In the genomic region with DNA sequence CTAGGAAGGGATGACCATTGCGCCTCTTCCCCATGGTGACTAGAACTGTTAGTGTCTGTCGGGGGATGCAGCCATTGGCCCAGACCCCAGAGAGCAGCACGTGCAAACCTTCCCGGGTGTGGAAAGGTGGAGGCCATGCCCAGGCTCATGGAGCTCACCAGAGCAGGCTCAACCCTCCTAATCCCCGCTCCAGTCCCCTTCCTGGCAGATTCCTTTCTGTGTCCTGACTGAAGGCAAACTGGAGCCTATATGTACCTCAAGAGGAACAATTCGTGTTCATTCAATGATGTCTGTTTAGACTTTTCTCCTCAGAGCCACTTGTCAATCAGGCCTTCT, we compare ENCODE assay signal across 17 cellular contexts.
DNase-seq lines count a peak whose midpoint lies in the region; ATAC-seq, FAIRE-seq and TF ChIP-seq lines count a peak whose summit lies in the region.
"Had no signal": no experiment of that assay in that cellular context is flagged by ENCODE, and none has a peak within 500 bp of the region (broad histone marks: within the 10 kb centered on the region; RNA-seq: fewer than 3 reads in every experiment).

No MANE protein-coding gene starts in this region.

- H2AFZ ChIP-seq in H1 (ENCODE audit: low read length) (no peak overlapping the region), neural progenitor cell (replicated peaks) (no peak overlapping the region)

- no peaks in the 10 kb centered on the region for H3K36me3 Mint-ChIP-seq in neural progenitor cell
- H3K36me3 Mint-ChIP-seq in activated T-helper 1 cell treated with anti-CD3 and anti-CD28 coated beads, Interleukin-12 subunit alpha, Interleukin-12 subunit beta, Interleukin-2, Interleukin-4 antibody, amounts not matched to agents 30 ng/mL and 10 ng/mL and 1 ng/mL, durations not matched to agents 14 hours and 24 hours and 36 hours (ENCODE audit: low read depth): no peaks in the 10 kb centered on the region
- H3K36me3 Mint-ChIP-seq: CD4-positive, alpha-beta memory T cell had no signal

- H3K27ac Mint-ChIP-seq in neural progenitor cell: peak overlapping the region; percentile 46
- no peak overlapping the region for H3K27ac Mint-ChIP-seq in activated T-helper 1 cell treated with anti-CD3 and anti-CD28 coated beads, Interleukin-12 subunit alpha, Interleukin-12 subunit beta, Interleukin-2, Interleukin-4 antibody, amounts not matched to agents 30 ng/mL and 10 ng/mL and 1 ng/mL, durations not matched to agents 14 hours and 24 hours and 36 hours
- H3K27ac Mint-ChIP-seq: B cell; CD4-positive, alpha-beta memory T cell; HFFc6 had no signal

- no peak overlapping the region for H2BK12ac ChIP-seq in H1 (ENCODE audit: low read depth, low read length)

- H3K4me3 Mint-ChIP-seq in neural progenitor cell: no peak overlapping the region
- no peak overlapping the region for H3K4me3 Mint-ChIP-seq in activated T-helper 1 cell treated with anti-CD3 and anti-CD28 coated beads, Interleukin-12 subunit alpha, Interleukin-12 subunit beta, Interleukin-2, Interleukin-4 antibody, amounts not matched to agents 30 ng/mL and 10 ng/mL and 1 ng/mL, durations not matched to agents 14 hours and 24 hours and 36 hours
- H3K4me3 Mint-ChIP-seq: B cell; CD4-positive, alpha-beta memory T cell; HFFc6 had no signal

- H4K20me1 ChIP-seq in H1 (replicated peaks in 1 of 2; ENCODE audit: control insufficient read depth in 1 of 2, insufficient read depth in 2 of 2, low read length in 2 of 2) (no peaks in the 10 kb centered on the region), neural progenitor cell (ENCODE audit: low read depth) (no peaks in the 10 kb centered on the region)

- no peak overlapping the region for H4K8ac ChIP-seq in H1 (ENCODE audit: extremely low read depth, insufficient read depth, low read length)

- FAIRE-seq in H1 (lab: Jason Lieb, UNC): no peak
- FAIRE-seq: A204.1, GM12878, HTR-8/SVneo had no signal

- in situ Hi-C loops in GM13976 (cut with MboI; ENCODE audit: low sequenced_read_pairs, unreplicated experiment): no loop called here

- ATAC-seq in HG03571 (IDR thresholded peaks at IDR 0.05; ENCODE audit: unreplicated experiment): no peak
- ATAC-seq: GM12878 had no signal

- peaks cover 69% of the 10 kb centered on the region for H3K4me1 Mint-ChIP-seq in neural progenitor cell
- no peaks in the 10 kb centered on the region for H3K4me1 Mint-ChIP-seq in activated T-helper 1 cell treated with anti-CD3 and anti-CD28 coated beads, Interleukin-12 subunit alpha, Interleukin-12 subunit beta, Interleukin-2, Interleukin-4 antibody, amounts not matched to agents 30 ng/mL and 10 ng/mL and 1 ng/mL, durations not matched to agents 14 hours and 24 hours and 36 hours (ENCODE audit: low read depth)
- H3K4me1 Mint-ChIP-seq: B cell; CD4-positive, alpha-beta memory T cell had no signal

- H3K27me3 ChIP-seq in H1 (replicated peaks in 1 of 4; ENCODE audit: control insufficient read depth in 3 of 4, extremely low read depth in 1 of 4, insufficient read depth in 3 of 4, low read length in 3 of 4): peaks cover 0 to 2% (median 0%) of the 10 kb centered on the region in 4 experiments; a peak in 2 of 7 replicates
- no peaks in the 10 kb centered on the region for H3K27me3 ChIP-seq in neural progenitor cell
- no peaks in the 10 kb centered on the region for H3K27me3 ChIP-seq in suprapubic skin

- H2AK5ac ChIP-seq in H1 (ENCODE audit: low read depth, low read length): peak overlapping the region; percentile 31; the same call in 1 of the 2 replicates

- H3F3A ChIP-seq in neural progenitor cell (ENCODE audit: low read depth): peaks cover 8% of the 10 kb centered on the region

- H3K18ac ChIP-seq in H1 (ENCODE audit: extremely low read depth, low read length): no peak overlapping the region

- POLR2A ChIA-PET in RWPE1 (lab: Yijun Ruan, JAX; ENCODE audit: low non-redundant PET): no interaction called here
- POLR2A ChIA-PET in H1 (lab: Charles Lee; ENCODE audit: partially characterized antibody): interaction anchor here (1.1 to 1.4 kb wide), 2 partner anchors 34 to 94 kb away, joined by 3 to 5 read pairs; partner anchors contain the start of gene RHOB

- no peaks in the 10 kb centered on the region for H3K23me2 ChIP-seq in H1 (ENCODE audit: low read depth, low read length)

- H3K14ac ChIP-seq in H1 (ENCODE audit: insufficient read length): no peak overlapping the region

- TF ChIP-seq CTCF in RWPE1 (conservative IDR thresholded peaks at IDR 0.05; ENCODE audit: low read depth) (no peak), H1 (IDR thresholded peaks at IDR 0.05; ENCODE audit: control extremely low read depth in 1 of 3, insufficient read depth in 1 of 3, low read depth in 1 of 3, low read length in 3 of 3) (no peak), neural progenitor cell (IDR thresholded peaks at IDR 0.05) (no peak), suprapubic skin (IDR thresholded peaks at IDR 0.05) (no peak), GM13976 (IDR thresholded peaks at IDR 0.05; ENCODE audit: borderline replicate concordance, control extremely low read depth, extremely low read depth, insufficient read depth, missing control alignments) (no peak)

- intact Hi-C loops in activated T-helper 1 cell treated with anti-CD3 and anti-CD28 coated beads, Interleukin-12 subunit alpha, Interleukin-12 subunit beta, Interleukin-2, Interleukin-4 antibody, amounts not matched to agents 30 ng/mL and 10 ng/mL and 1 ng/mL, durations not matched to agents 14 hours and 24 hours and 36 hours (cut with micrococcal nuclease): no loop called here

- H3K56ac ChIP-seq in H1 (replicated peaks; ENCODE audit: insufficient read length, low read depth, low read length): no peak overlapping the region

- H3K79me2 ChIP-seq in H1 (ENCODE audit: control insufficient read depth in 1 of 2, insufficient read depth in 2 of 2, low read length in 2 of 2) (no peaks in the 10 kb centered on the region), neural progenitor cell (ENCODE audit: low read depth) (no peaks in the 10 kb centered on the region)

- no peak overlapping the region for H2BK120ac ChIP-seq in H1 (replicated peaks; ENCODE audit: low read depth, low read length)

- H3K9me3 ChIP-seq in H1 (ENCODE audit: insufficient read depth in 2 of 2, low read depth in 1 of 2, low read length in 1 of 2) (peaks cover 0 to 2% of the 10 kb centered on the region in 2 experiments; a peak in 1 of 4 replicates), neural progenitor cell (ENCODE audit: low read depth) (no peaks in the 10 kb centered on the region), suprapubic skin (no peaks in the 10 kb centered on the region)

- no peak overlapping the region for H3K4ac ChIP-seq in H1 (replicated peaks; ENCODE audit: insufficient read length, low read depth, low read length)

- H3K9ac ChIP-seq in H1 (replicated peaks in 1 of 4; ENCODE audit: extremely low read depth in 1 of 4, low read depth in 3 of 4, low read length in 3 of 4): no peak overlapping the region
- H3K9ac ChIP-seq in neural progenitor cell: no peak overlapping the region

- no peak overlapping the region for H4K91ac ChIP-seq in H1 (replicated peaks; ENCODE audit: insufficient read length, low read length)

- TF ChIP-seq EP300 in H1 (IDR thresholded peaks at IDR 0.05; ENCODE audit: borderline replicate concordance in 1 of 2, low read depth in 2 of 2, low read length in 2 of 2) (no peak), suprapubic skin (IDR thresholded peaks at IDR 0.05) (no peak)

- TF ChIP-seq POLR2A in H1 (IDR thresholded peaks at IDR 0.05; ENCODE audit: control extremely low read depth in 1 of 2, low read depth in 2 of 2, low read length in 2 of 2) (no peak), suprapubic skin (IDR thresholded peaks at IDR 0.05) (no peak)

- no peak for TF ChIP-seq RAD21 in H1 (IDR thresholded peaks at IDR 0.05 in 1 of 2, conservative IDR thresholded peaks at IDR 0.05 in 1 of 2; ENCODE audit: low read depth in 2 of 2, low read length in 2 of 2)

- H3K4me2 ChIP-seq in H1 (ENCODE audit: insufficient read depth in 1 of 2, low read depth in 2 of 2, low read length in 2 of 2) (no peak overlapping the region), neural progenitor cell (no peak overlapping the region)

- H3K4me3 ChIP-seq in H1 (ENCODE audit: extremely low read depth in 1 of 4, insufficient read depth in 2 of 4, low read depth in 3 of 4, low read length in 4 of 4): no peak overlapping the region
- no peak overlapping the region for H3K4me3 ChIP-seq in neural progenitor cell
- no peak overlapping the region for H3K4me3 ChIP-seq in suprapubic skin
- H3K4me3 ChIP-seq: GM12878 had no signal

- H3K4me1 ChIP-seq in H1 (replicated peaks in 1 of 4; ENCODE audit: control insufficient read depth in 3 of 4, insufficient read depth in 4 of 4, low read length in 3 of 4) (peaks cover 9 to 24% (median 16%) of the 10 kb centered on the region in 4 experiments), neural progenitor cell (peaks cover 20% of the 10 kb centered on the region), suprapubic skin (peaks cover 68% of the 10 kb centered on the region)

- no peak overlapping the region for H2BK15ac ChIP-seq in H1 (ENCODE audit: low read length)

- H3K23ac ChIP-seq in H1 (ENCODE audit: insufficient read length): no peak overlapping the region

- H3K79me1 ChIP-seq in H1 (ENCODE audit: low read depth, low read length): no peaks in the 10 kb centered on the region

- no peak overlapping the region for H2BK5ac ChIP-seq in H1 (ENCODE audit: low read depth, low read length)

- CTCF ChIA-PET in RWPE1 (lab: Yijun Ruan, JAX): interaction anchor here (0.6 kb wide), 1 partner anchor 97 kb away, joined by 3 read pairs; no protein-coding TSS in a partner anchor
- CTCF ChIA-PET in H1 (lab: Charles Lee; ENCODE audit: partially characterized antibody): interaction anchor here (0.9 to 2.6 kb wide), 8 partner anchors 9 to 97 kb away, joined by 3 to 8 read pairs (median 4); no protein-coding TSS in a partner anchor

- no peak overlapping the region for H4K5ac ChIP-seq in H1 (ENCODE audit: insufficient read length, low read depth, low read length)

- H2BK20ac ChIP-seq in H1 (ENCODE audit: low read length): no peak overlapping the region

- no peak for DNase-seq in RWPE1 (ENCODE audit: low spot score)
- no peak for DNase-seq in H1 (ENCODE audit: low read depth in 1 of 2, low spot score in 2 of 2)
- no peak for DNase-seq in neural progenitor cell (ENCODE audit: low spot score)
- no peak for DNase-seq in suprapubic skin (ENCODE audit: low spot score in 2 of 2)
- no peak for DNase-seq in activated T-helper 1 cell treated with anti-CD3 and anti-CD28 coated beads, Interleukin-12 subunit alpha, Interleukin-12 subunit beta, Interleukin-2, Interleukin-4 antibody, amounts not matched to agents 30 ng/mL and 10 ng/mL and 1 ng/mL, durations not matched to agents 14 hours and 24 hours and 36 hours (ENCODE audit: low spot score)
- DNase-seq in GM13976 (ENCODE audit: low spot score): no peak
- DNase-seq: CD4-positive, alpha-beta memory T cell; DMS79; GOT3; HCEC 1CT; HFFc6 had no signal

- H3K27ac ChIP-seq in RWPE1: peak overlapping the region; percentile 65
- H3K27ac ChIP-seq in H1 (ENCODE audit: low read depth, low read length): no peak overlapping the region
- H3K27ac ChIP-seq in neural progenitor cell: no peak overlapping the region
- H3K27ac ChIP-seq in suprapubic skin: peak overlapping the region; percentile 88
- H3K27ac ChIP-seq: C4-2B had no signal

- WGBS in H1 (ENCODE audit: extremely low coverage in 1 of 2, insufficient coverage in 1 of 2, insufficient read length in 1 of 2, insufficient replicate concordance in 2 of 2, low coverage in 1 of 2, low lambda C conversion rate in 2 of 2, missing lambda C conversion rate in 1 of 2), 2 experiments: 94% methylated on average over 6 of the region's 6 CpGs; no CpG with 5 or more reads in 1 of the 2 experiments
- 82% methylated on average over 6 of the region's 6 CpGs for WGBS in suprapubic skin

- peaks cover 28% of the 10 kb centered on the region for H3K27me3 Mint-ChIP-seq in neural progenitor cell (ENCODE audit: insufficient read depth, low read depth)
- H3K27me3 Mint-ChIP-seq in activated T-helper 1 cell treated with anti-CD3 and anti-CD28 coated beads, Interleukin-12 subunit alpha, Interleukin-12 subunit beta, Interleukin-2, Interleukin-4 antibody, amounts not matched to agents 30 ng/mL and 10 ng/mL and 1 ng/mL, durations not matched to agents 14 hours and 24 hours and 36 hours (ENCODE audit: insufficient read depth): peaks cover 10% of the 10 kb centered on the region
- H3K27me3 Mint-ChIP-seq: CD4-positive, alpha-beta memory T cell had no signal

- no peaks in the 10 kb centered on the region for H3K36me3 ChIP-seq in H1 (ENCODE audit: control insufficient read depth in 2 of 4, insufficient read depth in 4 of 4, low read length in 3 of 4)
- H3K36me3 ChIP-seq in neural progenitor cell: no peaks in the 10 kb centered on the region
- no peaks in the 10 kb centered on the region for H3K36me3 ChIP-seq in suprapubic skin

- peaks cover 2% of the 10 kb centered on the region for H3K9me3 Mint-ChIP-seq in neural progenitor cell
- H3K9me3 Mint-ChIP-seq in activated T-helper 1 cell treated with anti-CD3 and anti-CD28 coated beads, Interleukin-12 subunit alpha, Interleukin-12 subunit beta, Interleukin-2, Interleukin-4 antibody, amounts not matched to agents 30 ng/mL and 10 ng/mL and 1 ng/mL, durations not matched to agents 14 hours and 24 hours and 36 hours: no peaks in the 10 kb centered on the region
- H3K9me3 Mint-ChIP-seq: HFFc6 had no signal

Comparison
In these comparisons a context has a peak if more than half of its experiments do, and no peak if none do; other contexts are left out.
1. H3K27ac ChIP-seq: peak in RWPE1 (single experiment) and suprapubic skin (single experiment); none in H1 (single experiment) and neural progenitor cell (single experiment).